28 cellular contexts compared by ENCODE assay signal in genomic region chr15:101149864-101150722, GRCh38.
A peak's percentile ranks its signal among the peaks of the same experiment; 100 is the strongest.
DNase-seq lines count a peak whose midpoint lies in the region; ATAC-seq, FAIRE-seq and TF ChIP-seq lines count a peak whose summit lies in the region.
"Had no signal": no experiment of that assay in that cellular context is flagged by ENCODE, and none has a peak within 500 bp of the region (broad histone marks: within the 10 kb centered on the region; RNA-seq: fewer than 3 reads in every experiment).

No MANE protein-coding gene starts in this region.

- H3K4me1 ChIP-seq in IMR-90 (ENCODE audit: control insufficient read depth, insufficient read depth, low read length) (peaks cover 2% of the 10 kb centered on the region), neuronal stem cell (ENCODE audit: control insufficient read depth in 2 of 2, insufficient read depth in 1 of 2, low read depth in 1 of 2, low read length in 2 of 2) (peaks cover 0 to 2% of the 10 kb centered on the region in 2 donors), pancreas (no peaks in the 10 kb centered on the region)
- H3K4me1 ChIP-seq: breast epithelium, prostate gland, thyroid gland had no signal

- CTCF ChIA-PET in IMR-90 (lab: Yijun Ruan, JAX) = interaction anchor here (0.6 kb wide), 2 partner anchors 21 to 49 kb away, joined by 3 to 5 read pairs; no protein-coding TSS in a partner anchor

- H3K18ac ChIP-seq in IMR-90 (ENCODE audit: low read depth, low read length) = no peak overlapping the region
- H3K18ac ChIP-seq in neuronal stem cell (ENCODE audit: low read length) = peak overlapping the region; percentile 42

- H2BK12ac ChIP-seq in neuronal stem cell (ENCODE audit: low read length) = no peak overlapping the region

- no peak for FAIRE-seq in pancreas (lab: Jason Lieb, UNC)
- FAIRE-seq: colon had no signal

- H3K9me3 ChIP-seq in IMR-90 (ENCODE audit: control insufficient read depth, insufficient read depth, low read length) (no peaks in the 10 kb centered on the region), neuronal stem cell (replicated peaks in 1 of 2; ENCODE audit: control insufficient read depth in 2 of 2, insufficient read depth in 1 of 2, low read depth in 1 of 2, low read length in 2 of 2) (peaks cover 0 to 4% of the 10 kb centered on the region in 2 donors), pancreas (no peaks in the 10 kb centered on the region), MG63 (no peaks in the 10 kb centered on the region)
- H3K9me3 ChIP-seq: breast epithelium, Caco-2, prostate gland, thyroid gland had no signal

- H3K4me1 Mint-ChIP-seq in CD14-positive monocyte = peaks cover 20% of the 10 kb centered on the region
- peaks cover 28% of the 10 kb centered on the region for H3K4me1 Mint-ChIP-seq in dendritic cell treated with granulocyte-macrophage colony-stimulating factor and Interleukin-4, amounts not matched to agents 40 ng/mL and 50 ng/mL, for 4 days (ENCODE audit: low read depth)

- ATAC-seq in IMR-90 (ENCODE audit: low read depth) (no peak), pancreas (no peak), GM21737 (IDR thresholded peaks at IDR 0.05; ENCODE audit: unreplicated experiment) (no peak)
- ATAC-seq: activated CD4-positive, alpha-beta T cell treated with anti-CD3 and anti-CD28 coated beads for 36 hours; activated T-helper 17 cell treated with anti-CD3 and anti-CD28 coated beads, Interleukin-2, amount 50 U/mL, for 72 hours; PC-3; sciatic nerve had no signal

- H3K79me1 ChIP-seq in IMR-90 (ENCODE audit: low read depth in 1 of 2, low read length in 2 of 2) (no peaks in the 10 kb centered on the region), neuronal stem cell (ENCODE audit: low read depth, low read length) (peaks cover 2% of the 10 kb centered on the region)

- peak overlapping the region in 6 of 7 donors; percentile 2 to 54 (median 8) for H3K27ac Mint-ChIP-seq in CD14-positive monocyte
- H3K27ac Mint-ChIP-seq in dendritic cell treated with granulocyte-macrophage colony-stimulating factor and Interleukin-4, amounts not matched to agents 40 ng/mL and 50 ng/mL, for 4 days = peak overlapping the region; percentile 9
- H3K27ac Mint-ChIP-seq: activated CD4-positive, alpha-beta T cell treated with anti-CD3 and anti-CD28 coated beads for 36 hours; activated naive CD8-positive, alpha-beta T cell; activated T-helper 17 cell treated with anti-CD3 and anti-CD28 coated beads, Interleukin-2, amount 50 U/mL, for 72 hours had no signal

- no peak overlapping the region for H3K23ac ChIP-seq in IMR-90 (ENCODE audit: low read depth, low read length)
- H3K23ac ChIP-seq in neuronal stem cell (ENCODE audit: low read depth, low read length, poor library complexity) = peak overlapping the region; percentile 48

- BruUV-seq in IMR-90 (replicated peaks; lab: Mats Ljungman, UMichigan) = no TSS peak

- H3K27ac ChIP-seq in IMR-90 (ENCODE audit: insufficient read depth, low read length) (no peak overlapping the region), neuronal stem cell (replicated peaks; ENCODE audit: low read length) (no peak overlapping the region), pancreas (no peak overlapping the region)
- H3K27ac ChIP-seq: breast epithelium, C4-2B, epithelial cell of prostate, prostate gland, thyroid gland had no signal

- no peak overlapping the region for H4K5ac ChIP-seq in IMR-90 (ENCODE audit: low read depth, low read length)

- POLR2A ChIA-PET in IMR-90 (lab: Charles Lee; ENCODE audit: unreplicated experiment) = no interaction called here

- H3K27me3 ChIP-seq in IMR-90 (ENCODE audit: control insufficient read depth, insufficient read depth, low read length) = no peaks in the 10 kb centered on the region
- H3K27me3 ChIP-seq in neuronal stem cell (ENCODE audit: control insufficient read depth in 3 of 3, insufficient read depth in 3 of 3, low read depth in 1 of 3, low read length in 3 of 3) = no peaks in the 10 kb centered on the region
- no peaks in the 10 kb centered on the region for H3K27me3 ChIP-seq in pancreas
- no peaks in the 10 kb centered on the region for H3K27me3 ChIP-seq in MG63
- H3K27me3 ChIP-seq: breast epithelium, thyroid gland had no signal

- H3K14ac ChIP-seq in IMR-90 (replicated peaks; ENCODE audit: low read depth, low read length) (no peak overlapping the region), neuronal stem cell (ENCODE audit: low read length) (peak overlapping the region; percentile 5)

- H3K56ac ChIP-seq in IMR-90 (ENCODE audit: extremely low read depth, insufficient read depth, low read length) = no peak overlapping the region

- DNase-seq in CD14-positive monocyte (ENCODE audit: low spot score) (no peak), IMR-90 (no peak), neuronal stem cell (ENCODE audit: low spot score) (no peak), pancreas (no peak), MG63 (no peak), putamen (ENCODE audit: low spot score) (no peak)
- DNase-seq: activated CD4-positive, alpha-beta T cell treated with anti-CD3 and anti-CD28 coated beads for 36 hours; Caco-2; DMS79; effector CD8-positive, alpha-beta T cell; immature natural killer cell; NCI-H2029 treated with DMSO at 0.1 percent for 48 hours; NCI-H526; PC-3; Right ventricle myocardium superior; stimulated activated CD4-positive, alpha-beta T cell treated with anti-CD3 and anti-CD28 coated beads, Interleukin-4, amount 100 ng/mL, for 24 hours; thyroid gland had no signal

- H4K91ac ChIP-seq in IMR-90 (ENCODE audit: insufficient read depth, low read depth, low read length) (no peak overlapping the region), neuronal stem cell (ENCODE audit: low read depth, low read length, poor library complexity) (no peak overlapping the region)

- H3K9ac ChIP-seq in IMR-90 (ENCODE audit: low read depth, low read length) (no peak overlapping the region), neuronal stem cell (ENCODE audit: low read depth, low read length, poor library complexity) (no peak overlapping the region)

- intact Hi-C loops in CD14-positive monocyte (cut with micrococcal nuclease) = no loop called here
- intact Hi-C loops in IMR-90 (cut with micrococcal nuclease) = no loop called here
- intact Hi-C loops in dendritic cell treated with granulocyte-macrophage colony-stimulating factor and Interleukin-4, amounts not matched to agents 40 ng/mL and 50 ng/mL, for 4 days (cut with micrococcal nuclease) = no loop called here
- intact Hi-C loops in pancreas (cut with DNase I) = no loop called here

- no peak for TF ChIP-seq RAD21 in IMR-90 (IDR thresholded peaks at IDR 0.05; ENCODE audit: low read length)

- peaks cover 4 to 13% (median 9%) of the 10 kb centered on the region in 7 donors for H3K9me3 Mint-ChIP-seq in CD14-positive monocyte
- peaks cover 8% of the 10 kb centered on the region for H3K9me3 Mint-ChIP-seq in dendritic cell treated with granulocyte-macrophage colony-stimulating factor and Interleukin-4, amounts not matched to agents 40 ng/mL and 50 ng/mL, for 4 days
- H3K9me3 Mint-ChIP-seq: activated T-helper 17 cell treated with anti-CD3 and anti-CD28 coated beads, Interleukin-2, amount 50 U/mL, for 72 hours; immature natural killer cell had no signal

- in situ Hi-C loops in IMR-90 (cut with MboI; ENCODE audit: low sequenced_read_pairs) = no loop called here

- no peaks in the 10 kb centered on the region for H3K36me3 ChIP-seq in IMR-90 (ENCODE audit: control insufficient read depth, insufficient read depth, low read length)
- H3K36me3 ChIP-seq in neuronal stem cell (replicated peaks in 1 of 2; ENCODE audit: control insufficient read depth in 2 of 2, insufficient read depth in 2 of 2, low read length in 2 of 2) = no peaks in the 10 kb centered on the region
- H3K36me3 ChIP-seq in pancreas = no peaks in the 10 kb centered on the region
- H3K36me3 ChIP-seq in MG63 = no peaks in the 10 kb centered on the region
- H3K36me3 ChIP-seq: breast epithelium, prostate gland, thyroid gland had no signal

- no peak overlapping the region for H2BK20ac ChIP-seq in IMR-90 (ENCODE audit: low read depth, low read length)

- H2AK9ac ChIP-seq in IMR-90 (replicated peaks; ENCODE audit: low read depth, low read length, poor library complexity) = no peak overlapping the region

- no peak overlapping the region for H2AFZ ChIP-seq in IMR-90 (replicated peaks; ENCODE audit: low read length, poor library complexity)
- no peak overlapping the region for H2AFZ ChIP-seq in neuronal stem cell (ENCODE audit: low read length)

- H3K36me3 Mint-ChIP-seq in CD14-positive monocyte = no peaks in the 10 kb centered on the region
- no peaks in the 10 kb centered on the region for H3K36me3 Mint-ChIP-seq in dendritic cell treated with granulocyte-macrophage colony-stimulating factor and Interleukin-4, amounts not matched to agents 40 ng/mL and 50 ng/mL, for 4 days (ENCODE audit: low read depth)
- H3K36me3 Mint-ChIP-seq: activated naive CD8-positive, alpha-beta T cell; immature natural killer cell had no signal

- 93% methylated on average over 11 of the region's 27 CpGs; no CpG with 5 or more reads in 1 of the 2 experiments for WGBS in IMR-90 (ENCODE audit: extremely low coverage in 2 of 2, insufficient read length in 1 of 2), 2 experiments
- no CpG with 5 or more reads among the region's 27 CpGs for WGBS in neuronal stem cell (ENCODE audit: extremely low coverage in 2 of 2, insufficient read length in 2 of 2, insufficient replicate concordance in 1 of 2), 2 donors
- WGBS in pancreas, 2 donors = 88 to 89% methylated on average over 27 of the region's 27 CpGs

- H3K4ac ChIP-seq in IMR-90 (ENCODE audit: low read depth, low read length) = no peak overlapping the region
- no peak overlapping the region for H3K4ac ChIP-seq in neuronal stem cell (ENCODE audit: low read length)

- no peak for TF ChIP-seq POLR2A in IMR-90 (IDR thresholded peaks at IDR 0.05; ENCODE audit: low read depth, low read length)

- H2BK5ac ChIP-seq in IMR-90 (ENCODE audit: low read depth, low read length, poor library complexity, severe bottlenecking) = no peak overlapping the region
- H2BK5ac ChIP-seq in neuronal stem cell (ENCODE audit: low read length) = peak overlapping the region; percentile 35

- H2BK15ac ChIP-seq in IMR-90 (ENCODE audit: low read depth, low read length) = no peak overlapping the region
- H2BK15ac ChIP-seq in neuronal stem cell (ENCODE audit: low read length) = no peak overlapping the region

- peak overlapping the region; percentile 30; the same call in 1 of the 2 replicates for H2AK5ac ChIP-seq in IMR-90 (ENCODE audit: low read depth, low read length)
- H2AK5ac ChIP-seq in neuronal stem cell (ENCODE audit: low read depth, low read length) = peak overlapping the region; percentile 56

- H3K4me3 ChIP-seq in IMR-90 (ENCODE audit: insufficient read depth, low read depth, low read length) (no peak overlapping the region), neuronal stem cell (ENCODE audit: low read length in 2 of 2) (no peak overlapping the region), pancreas (no peak overlapping the region), MG63 (no peak overlapping the region)
- H3K4me3 ChIP-seq: breast epithelium, K562, prostate gland, thyroid gland had no signal

- H3K27me3 Mint-ChIP-seq in CD14-positive monocyte (ENCODE audit: low read depth in 3 of 3) = peaks cover 0 to 11% (median 6%) of the 10 kb centered on the region in 3 donors
- peaks cover 22% of the 10 kb centered on the region for H3K27me3 Mint-ChIP-seq in dendritic cell treated with granulocyte-macrophage colony-stimulating factor and Interleukin-4, amounts not matched to agents 40 ng/mL and 50 ng/mL, for 4 days
- H3K27me3 Mint-ChIP-seq: activated naive CD8-positive, alpha-beta T cell; activated T-helper 17 cell treated with anti-CD3 and anti-CD28 coated beads, Interleukin-2, amount 50 U/mL, for 72 hours had no signal

- H2BK120ac ChIP-seq in IMR-90 (ENCODE audit: low read depth, low read length) = no peak overlapping the region
- H2BK120ac ChIP-seq in neuronal stem cell (ENCODE audit: low read depth, low read length) = no peak overlapping the region

- H4K8ac ChIP-seq in IMR-90 (ENCODE audit: low read depth in 2 of 2, low read length in 2 of 2) = no peak overlapping the region
- peak overlapping the region; percentile 72 for H4K8ac ChIP-seq in neuronal stem cell (ENCODE audit: low read depth, low read length)

- H3K4me2 ChIP-seq in IMR-90 (ENCODE audit: low read depth, low read length) (no peak overlapping the region), neuronal stem cell (ENCODE audit: insufficient read depth, low read length, poor library complexity, severe bottlenecking) (no peak overlapping the region)

- no peak for TF ChIP-seq CTCF in CD14-positive monocyte (IDR thresholded peaks at IDR 0.05)
- TF ChIP-seq CTCF in IMR-90 (conservative IDR thresholded peaks at IDR 0.05; ENCODE audit: low read depth, low read length) = no peak
- no peak for TF ChIP-seq CTCF in pancreas (IDR thresholded peaks at IDR 0.05)

- H3K4me3 Mint-ChIP-seq in CD14-positive monocyte = peak overlapping the region in 1 of 2 donors; percentile 36
- no peak overlapping the region for H3K4me3 Mint-ChIP-seq in dendritic cell treated with granulocyte-macrophage colony-stimulating factor and Interleukin-4, amounts not matched to agents 40 ng/mL and 50 ng/mL, for 4 days
- H3K4me3 Mint-ChIP-seq: activated CD4-positive, alpha-beta T cell treated with anti-CD3 and anti-CD28 coated beads for 36 hours; activated naive CD8-positive, alpha-beta T cell; activated T-helper 17 cell treated with anti-CD3 and anti-CD28 coated beads, Interleukin-2, amount 50 U/mL, for 72 hours had no signal

- no peaks in the 10 kb centered on the region for H4K20me1 ChIP-seq in IMR-90 (ENCODE audit: insufficient read depth, low read length)

- H3K9me1 ChIP-seq in IMR-90 (ENCODE audit: insufficient read depth, low read length) = peaks cover 5% of the 10 kb centered on the region; the same call in 1 of the 2 replicates

- dilution Hi-C loops in IMR-90 (cut with HindIII; ENCODE audit: low sequenced_read_pairs, unreplicated experiment) = no loop called here
